ENCODE assay signal across 23 cellular contexts in genomic region chr6:165725201-165725600, GRCh38.
DNase-seq lines count a peak whose midpoint lies in the region; ATAC-seq, FAIRE-seq and TF ChIP-seq lines count a peak whose summit lies in the region.
"Had no signal": no experiment of that assay in that cellular context is flagged by ENCODE, and none has a peak within 500 bp of the region (broad histone marks: within the 10 kb centered on the region; RNA-seq: fewer than 3 reads in every experiment).

No MANE protein-coding gene starts in this region.

- DNase-seq in left ventricle myocardium superior (no peak), cardiac septum (ENCODE audit: low spot score) (no peak), HT-29 (ENCODE audit: low spot score) (peak; percentile 36), WTC11 (ENCODE audit: low spot score) (no peak), neural progenitor cell (ENCODE audit: low spot score) (no peak), pancreas (no peak), SHP77 treated with DMSO at 0.1 percent for 48 hours (lab: John Stamatoyannopoulos, UW) (no peak)
- DNase-seq: activated CD4-positive, alpha-beta T cell treated with anti-CD3 and anti-CD28 coated beads for 1 hour; activated naive CD4-positive, alpha-beta T cell treated with anti-CD3 and anti-CD28 coated beads for 36 hours; activated T-cell treated with anti-CD3 and anti-CD28 coated beads, Interleukin-2, amount 50 U/mL, for 4 hours; anterior cingulate cortex; central memory CD4-positive, alpha-beta T cell; dorsolateral prefrontal cortex; heart left ventricle; NCI-H1417 treated with DMSO at 0.1 percent for 48 hours; NCI-H510A treated with DMSO at 0.1 percent for 48 hours; stimulated activated CD4-positive, alpha-beta T cell treated with anti-CD3 and anti-CD28 coated beads, Interleukin-1b, Interleukin-23, amount 100 ng/mL, for 48 hours; testis had no signal

- ATAC-seq in left ventricle myocardium superior (peak; percentile 46), WTC11 (peak; percentile 62), pancreas (no peak), HG02981 (IDR thresholded peaks at IDR 0.05; ENCODE audit: unreplicated experiment) (no peak)
- ATAC-seq: activated T-cell treated with anti-CD3 and anti-CD28 coated beads, Interleukin-2, amount 50 U/mL, for 4 hours had no signal

- intact Hi-C loops in left ventricle myocardium superior (cut with micrococcal nuclease) (no loop called here), cardiac septum (cut with DNase I) (loop anchor here (5.0 kb wide), 1 partner anchor 47 kb away; no protein-coding TSS in a partner anchor), pancreas (cut with DNase I) (loop anchor here in 1 of 3 donors (5.0 kb wide), 1 partner anchor 127 kb away; no protein-coding TSS in a partner anchor)

- no peak overlapping the region for H3K4me2 ChIP-seq in neural progenitor cell

- H3K9me3 Mint-ChIP-seq in WTC11 (no peaks in the 10 kb centered on the region), neural progenitor cell (no peaks in the 10 kb centered on the region)
- H3K9me3 Mint-ChIP-seq: activated naive CD4-positive, alpha-beta T cell treated with anti-CD3 and anti-CD28 coated beads for 36 hours; activated T-cell treated with anti-CD3 and anti-CD28 coated beads, Interleukin-2, amount 50 U/mL, for 4 hours; neural crest cell had no signal

- H3K27me3 Mint-ChIP-seq in WTC11 (ENCODE audit: low read depth) (no peaks in the 10 kb centered on the region; the same call in 1 of the 2 replicates), neural progenitor cell (ENCODE audit: insufficient read depth, low read depth) (peaks cover 4% of the 10 kb centered on the region)

- H2AFZ ChIP-seq in neural progenitor cell (replicated peaks) = no peak overlapping the region

- H3K27ac ChIP-seq in neural progenitor cell = no peak overlapping the region
- no peak overlapping the region for H3K27ac ChIP-seq in pancreas
- H3K27ac ChIP-seq: C4-2B, dorsolateral prefrontal cortex, heart left ventricle, prostate gland, testis had no signal

- WGBS in pancreas, 2 donors = 68 to 74% methylated on average over 7 of the region's 7 CpGs

- H3K79me2 ChIP-seq in neural progenitor cell (ENCODE audit: low read depth) = no peaks in the 10 kb centered on the region

- H3F3A ChIP-seq in neural progenitor cell (ENCODE audit: low read depth) = no peaks in the 10 kb centered on the region

- TF ChIP-seq CTCF in WTC11 (IDR thresholded peaks at IDR 0.05) = no peak
- TF ChIP-seq CTCF in neural progenitor cell (IDR thresholded peaks at IDR 0.05) = peak; percentile 14
- TF ChIP-seq CTCF in pancreas (IDR thresholded peaks at IDR 0.05) = no peak

- no peaks in the 10 kb centered on the region for H3K36me3 ChIP-seq in neural progenitor cell
- H3K36me3 ChIP-seq in pancreas = no peaks in the 10 kb centered on the region
- H3K36me3 ChIP-seq: heart left ventricle, prostate gland had no signal

- FAIRE-seq in pancreas (lab: Jason Lieb, UNC) = no peak
- FAIRE-seq: GM19239 had no signal

- H3K4me3 ChIP-seq in neural progenitor cell = no peak overlapping the region
- H3K4me3 ChIP-seq in pancreas = no peak overlapping the region
- H3K4me3 ChIP-seq: dorsolateral prefrontal cortex, heart left ventricle, prostate gland, testis had no signal

- H3K4me3 Mint-ChIP-seq in WTC11 = no peak overlapping the region
- H3K4me3 Mint-ChIP-seq in neural progenitor cell = no peak overlapping the region
- H3K4me3 Mint-ChIP-seq: activated naive CD4-positive, alpha-beta T cell treated with anti-CD3 and anti-CD28 coated beads for 36 hours; activated T-cell treated with anti-CD3 and anti-CD28 coated beads, Interleukin-2, amount 50 U/mL, for 4 hours; neural crest cell had no signal

- CTCF ChIA-PET in WTC11 (lab: Charles Lee) = interaction anchor here (0.9 to 4.0 kb wide), 4 partner anchors 119 to 381 kb away, joined by 3 to 20 read pairs (median 12); no protein-coding TSS in a partner anchor

- H3K27me3 ChIP-seq in neural progenitor cell (no peaks in the 10 kb centered on the region), pancreas (no peaks in the 10 kb centered on the region)
- H3K27me3 ChIP-seq: dorsolateral prefrontal cortex, heart left ventricle, testis had no signal

- no peak overlapping the region for H3K9ac ChIP-seq in neural progenitor cell

- H4K20me1 ChIP-seq in neural progenitor cell (ENCODE audit: low read depth) = no peaks in the 10 kb centered on the region

- H3K4me1 ChIP-seq in neural progenitor cell = no peaks in the 10 kb centered on the region
- H3K4me1 ChIP-seq in pancreas = no peaks in the 10 kb centered on the region
- H3K4me1 ChIP-seq: prostate gland had no signal

- H3K4me1 Mint-ChIP-seq in WTC11 = peaks cover 10% of the 10 kb centered on the region
- peaks cover 2% of the 10 kb centered on the region for H3K4me1 Mint-ChIP-seq in neural progenitor cell

- POLR2A ChIA-PET in WTC11 (lab: Charles Lee) = no interaction called here

- H3K9me3 ChIP-seq in neural progenitor cell (ENCODE audit: low read depth) = no peaks in the 10 kb centered on the region
- H3K9me3 ChIP-seq in pancreas = no peaks in the 10 kb centered on the region
- H3K9me3 ChIP-seq: heart left ventricle, prostate gland, testis had no signal

- no peaks in the 10 kb centered on the region for H3K36me3 Mint-ChIP-seq in WTC11
- H3K36me3 Mint-ChIP-seq in neural progenitor cell = no peaks in the 10 kb centered on the region

- H3K27ac Mint-ChIP-seq in WTC11 (no peak overlapping the region), neural progenitor cell (no peak overlapping the region)
- H3K27ac Mint-ChIP-seq: activated naive CD4-positive, alpha-beta T cell treated with anti-CD3 and anti-CD28 coated beads for 36 hours had no signal

TF ChIP-seq in WTC11, 78 proteins besides CTCF, POLR2A, EP300 and RAD21:
- TF ChIP-seq ZNF138 (CRISPR knock-in tag; conservative IDR thresholded peaks at IDR 0.05) = no peak
- TF ChIP-seq ZNF232 (CRISPR knock-in tag; IDR thresholded peaks at IDR 0.05) = no peak
- no peak for TF ChIP-seq USF2 (CRISPR knock-in tag; IDR thresholded peaks at IDR 0.05)
- no peak for TF ChIP-seq MYBL2 (CRISPR knock-in tag; IDR thresholded peaks at IDR 0.05)
- TF ChIP-seq NFATC4 (CRISPR knock-in tag; IDR thresholded peaks at IDR 0.05) = no peak
- TF ChIP-seq ZNF671 (CRISPR knock-in tag; IDR thresholded peaks at IDR 0.05) = no peak
- no peak for TF ChIP-seq PREB (CRISPR knock-in tag; IDR thresholded peaks at IDR 0.05; ENCODE audit: borderline replicate concordance)

Comparison
In these comparisons a context has a peak if more than half of its experiments do, and no peak if none do; other contexts are left out.
1. ATAC-seq: peak in left ventricle myocardium superior (single experiment) and WTC11 (single experiment); none in pancreas (0 of 4) and HG02981 (single experiment).